In genomic region chr7:117931314-117931713, GRCh38 we compare ENCODE assay signal across 1 cellular context.
TF ChIP-seq lines count a peak whose summit lies in the region.

No MANE protein-coding gene starts in this region.

TF ChIP-seq in H1, 55 proteins besides CTCF, POLR2A, EP300 and RAD21:
- TF ChIP-seq TCF12 (IDR thresholded peaks at IDR 0.05; ENCODE audit: low read depth, low read length) (no peak), CBX8 (IDR thresholded peaks at IDR 0.05; ENCODE audit: borderline replicate concordance, low read depth, low read length) (no peak), HDAC6 (IDR thresholded peaks at IDR 0.05; ENCODE audit: low read depth, low read length) (no peak), PHF8 (conservative IDR thresholded peaks at IDR 0.05; ENCODE audit: low read depth, low read length) (no peak), EZH2 (IDR thresholded peaks at IDR 0.05; ENCODE audit: low read depth, low read length, severe bottlenecking) (no peak), SP1 (IDR thresholded peaks at IDR 0.05; ENCODE audit: low read depth, low read length) (no peak), CREB1 (IDR thresholded peaks at IDR 0.05) (no peak), TEAD4 (IDR thresholded peaks at IDR 0.05; ENCODE audit: low read depth, low read length) (no peak), EGR1 (IDR thresholded peaks at IDR 0.05; ENCODE audit: borderline replicate concordance, low read depth, low read length) (no peak), ATF2 (IDR thresholded peaks at IDR 0.05; ENCODE audit: low read length) (no peak), RNF2 (IDR thresholded peaks at IDR 0.05; ENCODE audit: borderline replicate concordance, low read depth, low read length, missing control alignments, poor library complexity, severe bottlenecking) (no peak), ASH2L (IDR thresholded peaks at IDR 0.05; ENCODE audit: low read length) (no peak), KDM4A (IDR thresholded peaks at IDR 0.05; ENCODE audit: low read depth, low read length, severe bottlenecking) (no peak), SUZ12 (IDR thresholded peaks at IDR 0.05; ENCODE audit: low read length) (no peak), TAF7 (optimal IDR thresholded peaks at IDR 0.05; ENCODE audit: borderline replicate concordance, low read depth, low read length) (no peak), E2F6 (IDR thresholded peaks at IDR 0.05) (no peak), SAP30 (IDR thresholded peaks at IDR 0.05; ENCODE audit: insufficient read depth, insufficient replicate concordance, low read length) (no peak), ZNF274 (IDR thresholded peaks at IDR 0.05; ENCODE audit: borderline replicate concordance, extremely low read depth, low read length) (no peak), CHD2 (IDR thresholded peaks at IDR 0.05; ENCODE audit: low read length) (no peak)
